2 cellular contexts compared by ENCODE assay signal in the genomic region with DNA sequence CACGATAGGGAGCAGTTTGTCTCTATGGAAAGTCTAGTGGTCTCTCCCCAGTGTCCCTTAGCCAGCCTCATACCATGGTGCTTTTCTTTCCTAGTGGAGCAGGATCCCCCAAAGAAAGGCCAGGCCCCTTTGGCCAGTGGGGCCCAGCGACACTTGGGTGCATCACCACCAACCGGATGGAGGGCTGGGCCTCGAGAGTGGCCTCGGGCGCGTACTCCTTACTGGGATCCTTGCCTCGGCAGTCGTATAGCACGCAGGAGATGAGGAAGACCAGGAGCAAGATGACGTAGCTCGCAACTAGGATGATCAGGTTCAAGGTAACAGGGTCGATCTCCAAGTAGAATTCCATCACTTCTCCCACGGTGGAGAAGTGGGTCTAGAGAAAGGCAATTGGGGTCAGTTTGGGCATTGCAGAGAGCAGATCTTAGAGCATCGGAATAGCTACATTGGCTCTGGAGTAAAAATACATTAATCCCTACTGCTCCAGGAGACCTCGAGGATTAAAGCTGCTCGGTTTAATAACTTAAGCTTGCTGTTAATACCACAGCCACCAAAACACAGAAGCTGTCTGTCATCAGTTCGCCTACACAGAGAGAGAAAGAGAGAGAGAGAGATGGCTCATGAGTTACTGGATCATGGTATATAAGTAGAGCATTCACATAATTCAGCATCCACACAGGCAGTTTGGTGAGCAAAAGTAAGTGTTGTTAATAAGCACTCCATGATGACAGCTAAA.
TF ChIP-seq lines count a peak whose summit lies in the region.

TSS of gene SMIM36 (minus strand) at position 467 of the 736 bp plus-strand sequence.

TF ChIP-seq in GM23338, 12 proteins besides CTCF, POLR2A, EP300 and RAD21:
- TF ChIP-seq NANOG (IDR thresholded peaks at IDR 0.05; ENCODE audit: borderline replicate concordance) (no peak), EZH2 (IDR thresholded peaks at IDR 0.05; ENCODE audit: low read depth, unreplicated experiment) (no peak), ZNF331 (CRISPR knock-in tag; IDR thresholded peaks at IDR 0.05; ENCODE audit: low read depth) (no peak), EZH2phosphoT487 (IDR thresholded peaks at IDR 0.05; ENCODE audit: unreplicated experiment) (no peak), ZNF114 (CRISPR knock-in tag; IDR thresholded peaks at IDR 0.05) (no peak), CREB1 (CRISPR knock-in tag; IDR thresholded peaks at IDR 0.05; ENCODE audit: low read depth) (no peak), POLR2AphosphoS5 (IDR thresholded peaks at IDR 0.05; ENCODE audit: low read depth) (no peak), ETS1 (IDR thresholded peaks at IDR 0.05) (no peak), JUNB (IDR thresholded peaks at IDR 0.05; ENCODE audit: unreplicated experiment) (no peak), STAT1 (IDR thresholded peaks at IDR 0.05; ENCODE audit: unreplicated experiment) (no peak)
- TF ChIP-seq, protein P1, sequence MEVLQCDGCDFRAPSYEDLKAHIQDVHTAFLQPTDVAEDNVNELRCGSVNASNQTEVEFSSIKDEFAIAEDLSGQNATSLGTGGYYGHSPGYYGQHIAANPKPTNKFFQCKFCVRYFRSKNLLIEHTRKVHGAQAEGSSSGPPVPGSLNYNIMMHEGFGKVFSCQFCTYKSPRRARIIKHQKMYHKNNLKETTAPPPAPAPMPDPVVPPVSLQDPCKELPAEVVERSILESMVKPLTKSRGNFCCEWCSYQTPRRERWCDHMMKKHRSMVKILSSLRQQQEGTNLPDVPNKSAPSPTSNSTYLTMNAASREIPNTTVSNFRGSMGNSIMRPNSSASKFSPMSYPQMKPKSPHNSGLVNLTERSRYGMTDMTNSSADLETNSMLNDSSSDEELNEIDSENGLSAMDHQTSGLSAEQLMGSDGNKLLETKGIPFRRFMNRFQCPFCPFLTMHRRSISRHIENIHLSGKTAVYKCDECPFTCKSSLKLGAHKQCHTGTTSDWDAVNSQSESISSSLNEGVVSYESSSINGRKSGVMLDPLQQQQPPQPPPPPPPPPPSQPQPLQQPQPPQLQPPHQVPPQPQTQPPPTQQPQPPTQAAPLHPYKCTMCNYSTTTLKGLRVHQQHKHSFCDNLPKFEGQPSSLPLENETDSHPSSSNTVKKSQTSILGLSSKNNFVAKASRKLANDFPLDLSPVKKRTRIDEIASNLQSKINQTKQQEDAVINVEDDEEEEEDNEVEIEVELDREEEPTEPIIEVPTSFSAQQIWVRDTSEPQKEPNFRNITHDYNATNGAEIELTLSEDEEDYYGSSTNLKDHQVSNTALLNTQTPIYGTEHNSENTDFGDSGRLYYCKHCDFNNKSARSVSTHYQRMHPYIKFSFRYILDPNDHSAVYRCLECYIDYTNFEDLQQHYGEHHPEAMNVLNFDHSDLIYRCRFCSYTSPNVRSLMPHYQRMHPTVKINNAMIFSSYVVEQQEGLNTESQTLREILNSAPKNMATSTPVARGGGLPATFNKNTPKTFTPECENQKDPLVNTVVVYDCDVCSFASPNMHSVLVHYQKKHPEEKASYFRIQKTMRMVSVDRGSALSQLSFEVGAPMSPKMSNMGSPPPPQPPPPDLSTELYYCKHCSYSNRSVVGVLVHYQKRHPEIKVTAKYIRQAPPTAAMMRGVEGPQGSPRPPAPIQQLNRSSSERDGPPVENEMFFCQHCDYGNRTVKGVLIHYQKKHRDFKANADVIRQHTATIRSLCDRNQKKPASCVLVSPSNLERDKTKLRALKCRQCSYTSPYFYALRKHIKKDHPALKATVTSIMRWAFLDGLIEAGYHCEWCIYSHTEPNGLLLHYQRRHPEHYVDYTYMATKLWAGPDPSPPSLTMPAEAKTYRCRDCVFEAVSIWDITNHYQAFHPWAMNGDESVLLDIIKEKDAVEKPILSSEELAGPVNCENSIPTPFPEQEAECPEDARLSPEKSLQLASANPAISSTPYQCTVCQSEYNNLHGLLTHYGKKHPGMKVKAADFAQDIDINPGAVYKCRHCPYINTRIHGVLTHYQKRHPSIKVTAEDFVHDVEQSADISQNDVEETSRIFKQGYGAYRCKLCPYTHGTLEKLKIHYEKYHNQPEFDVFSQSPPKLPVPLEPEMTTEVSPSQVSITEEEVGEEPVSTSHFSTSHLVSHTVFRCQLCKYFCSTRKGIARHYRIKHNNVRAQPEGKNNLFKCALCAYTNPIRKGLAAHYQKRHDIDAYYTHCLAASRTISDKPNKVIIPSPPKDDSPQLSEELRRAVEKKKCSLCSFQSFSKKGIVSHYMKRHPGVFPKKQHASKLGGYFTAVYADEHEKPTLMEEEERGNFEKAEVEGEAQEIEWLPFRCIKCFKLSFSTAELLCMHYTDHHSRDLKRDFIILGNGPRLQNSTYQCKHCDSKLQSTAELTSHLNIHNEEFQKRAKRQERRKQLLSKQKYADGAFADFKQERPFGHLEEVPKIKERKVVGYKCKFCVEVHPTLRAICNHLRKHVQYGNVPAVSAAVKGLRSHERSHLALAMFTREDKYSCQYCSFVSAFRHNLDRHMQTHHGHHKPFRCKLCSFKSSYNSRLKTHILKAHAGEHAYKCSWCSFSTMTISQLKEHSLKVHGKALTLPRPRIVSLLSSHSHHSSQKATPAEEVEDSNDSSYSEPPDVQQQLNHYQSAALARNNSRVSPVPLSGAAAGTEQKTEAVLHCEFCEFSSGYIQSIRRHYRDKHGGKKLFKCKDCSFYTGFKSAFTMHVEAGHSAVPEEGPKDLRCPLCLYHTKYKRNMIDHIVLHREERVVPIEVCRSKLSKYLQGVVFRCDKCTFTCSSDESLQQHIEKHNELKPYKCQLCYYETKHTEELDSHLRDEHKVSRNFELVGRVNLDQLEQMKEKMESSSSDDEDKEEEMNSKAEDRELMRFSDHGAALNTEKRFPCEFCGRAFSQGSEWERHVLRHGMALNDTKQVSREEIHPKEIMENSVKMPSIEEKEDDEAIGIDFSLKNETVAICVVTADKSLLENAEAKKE (CRISPR knock-in tag; IDR thresholded peaks at IDR 0.05), result no peak

TF ChIP-seq in GM12878, 131 proteins besides CTCF, POLR2A, EP300 and RAD21:
- TF ChIP-seq ETV6 (conservative IDR thresholded peaks at IDR 0.05 in 1 of 2, IDR thresholded peaks at IDR 0.05 in 1 of 2; ENCODE audit: borderline replicate concordance in 1 of 2, low read depth in 1 of 2), result no peak
